9 cellular contexts compared by ENCODE assay signal in the genomic region with DNA sequence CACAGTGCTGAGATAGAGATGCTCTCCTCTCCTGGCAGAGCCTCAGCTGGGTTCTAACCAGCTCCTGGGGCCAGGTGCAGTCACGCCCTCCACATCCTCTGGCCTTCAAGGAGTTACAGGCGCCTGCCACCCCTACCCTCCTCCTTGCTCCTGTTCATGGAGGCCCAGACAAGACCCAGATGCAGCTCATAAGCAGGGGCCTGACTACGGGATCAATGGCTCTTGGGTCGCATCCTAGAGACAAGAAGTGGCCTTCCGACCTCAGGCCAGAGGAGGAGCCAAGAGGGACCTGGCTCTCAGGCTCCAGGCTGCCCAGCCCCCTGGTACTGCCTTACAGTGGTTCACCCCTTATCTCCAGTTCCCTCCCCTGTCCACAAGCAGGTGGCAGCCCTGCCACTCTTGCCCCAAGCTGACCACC. TPM values are rescaled to one million over a fixed set of nuclear protein-coding genes. Genes with fewer than 3 reads are reported as not detected.
A peak's percentile ranks its signal among the peaks of the same experiment; 100 is the strongest.
DNase-seq lines count a peak whose midpoint lies in the region; ATAC-seq, FAIRE-seq and TF ChIP-seq lines count a peak whose summit lies in the region.
"Had no signal": no experiment of that assay in that cellular context is flagged by ENCODE, and none has a peak within 500 bp of the region (broad histone marks: within the 10 kb centered on the region; RNA-seq: fewer than 3 reads in every experiment).

No MANE protein-coding gene starts in this region.

- no peaks in the 10 kb centered on the region for H3K9me3 ChIP-seq in right lobe of liver
- no peaks in the 10 kb centered on the region for H3K9me3 ChIP-seq in transverse colon

- H3K4me1 Mint-ChIP-seq in activated CD4-positive, alpha-beta memory T cell treated with anti-CD3 and anti-CD28 coated beads, Interleukin-2, amount 10 ng/mL, durations not matched to agents 7 days and 5 days = peaks cover 53% of the 10 kb centered on the region

- intact Hi-C loops in right lobe of liver (cut with DNase I) (loop anchor here in 1 of 2 donors (10.0 kb wide), 1 partner anchor 425 kb away; no protein-coding TSS in a partner anchor), transverse colon (cut with DNase I; ENCODE audit: low total_unique reads) (no loop called here)

- H3K27me3 Mint-ChIP-seq in activated CD4-positive, alpha-beta memory T cell treated with anti-CD3 and anti-CD28 coated beads, Interleukin-2, amount 10 ng/mL, durations not matched to agents 7 days and 5 days = no peaks in the 10 kb centered on the region

- no peaks in the 10 kb centered on the region for H3K27me3 ChIP-seq in right lobe of liver
- no peaks in the 10 kb centered on the region for H3K27me3 ChIP-seq in transverse colon
- no peaks in the 10 kb centered on the region for H3K27me3 ChIP-seq in brain microvascular endothelial cell (replicated peaks)

- TF ChIP-seq CTCF in right lobe of liver (IDR thresholded peaks at IDR 0.05) (no peak), transverse colon (IDR thresholded peaks at IDR 0.05) (no peak), brain microvascular endothelial cell (IDR thresholded peaks at IDR 0.05; ENCODE audit: low read depth, low read length, missing control alignments) (no peak)

- no CpG with 5 or more reads among the region's 5 CpGs for WGBS in right lobe of liver (ENCODE audit: insufficient coverage, low coverage, low lambda C conversion rate, missing lambda C conversion rate)
- 77% methylated on average over 5 of the region's 5 CpGs; no CpG with 5 or more reads in 1 of the 2 donors for WGBS in transverse colon (ENCODE audit: low coverage in 1 of 2), 2 donors

- peak overlapping the region; percentile 100 for H3K4me3 Mint-ChIP-seq in activated CD4-positive, alpha-beta memory T cell treated with anti-CD3 and anti-CD28 coated beads, Interleukin-2, amount 10 ng/mL, durations not matched to agents 7 days and 5 days

- H3K36me3 Mint-ChIP-seq in activated CD4-positive, alpha-beta memory T cell treated with anti-CD3 and anti-CD28 coated beads, Interleukin-2, amount 10 ng/mL, durations not matched to agents 7 days and 5 days (ENCODE audit: low read depth) = peaks cover 33% of the 10 kb centered on the region

- FAIRE-seq in HTR-8/SVneo (lab: Jason Lieb, UNC) = no peak

- H3K4me3 ChIP-seq in right lobe of liver = peak overlapping the region; percentile 25 to 47 (median 31)
- H3K4me3 ChIP-seq in transverse colon = peak overlapping the region in 3 of 4 donors; percentile 18 to 46 (median 26)
- H3K4me3 ChIP-seq in brain microvascular endothelial cell (ENCODE audit: low read depth, low read length) = no peak overlapping the region

- H3K36me3 ChIP-seq in right lobe of liver = no peaks in the 10 kb centered on the region
- peaks cover 0 to under 1% (median 0%) of the 10 kb centered on the region in 4 donors for H3K36me3 ChIP-seq in transverse colon
- no peaks in the 10 kb centered on the region for H3K36me3 ChIP-seq in brain microvascular endothelial cell (replicated peaks)

- CTCF ChIA-PET in activated CD4-positive, alpha-beta memory T cell treated with anti-CD3 and anti-CD28 coated beads, Interleukin-2, amount 10 ng/mL, durations not matched to agents 7 days and 5 days (lab: Charles Lee) = interaction anchor here (0.7 to 1.5 kb wide), 7 partner anchors 14 to 274 kb away, joined by 3 to 5 read pairs (median 3); partner anchors contain the start of genes ACBD4 and HEXIM1

- in situ Hi-C loops in transverse colon (cut with MboI; ENCODE audit: low pct_ligation_motif_present in 1 of 4, low pct_unique_long_range_greater_than_20kb in 1 of 4, low sequenced_read_pairs in 3 of 4) = no loop called here
- in situ Hi-C loops in brain microvascular endothelial cell (cut with HindIII; ENCODE audit: low pct_ligation_motif_present, low sequenced_read_pairs) = no loop called here

- H3K4me1 ChIP-seq in right lobe of liver (no peaks in the 10 kb centered on the region), transverse colon (peaks cover 65 to 100% (median 90%) of the 10 kb centered on the region in 4 donors)

- no peaks in the 10 kb centered on the region for H3K9me3 Mint-ChIP-seq in activated CD4-positive, alpha-beta memory T cell treated with anti-CD3 and anti-CD28 coated beads, Interleukin-2, amount 10 ng/mL, durations not matched to agents 7 days and 5 days

- peak overlapping the region; percentile 98 for H3K27ac Mint-ChIP-seq in activated CD4-positive, alpha-beta memory T cell treated with anti-CD3 and anti-CD28 coated beads, Interleukin-2, amount 10 ng/mL, durations not matched to agents 7 days and 5 days

- POLR2A ChIA-PET in activated CD4-positive, alpha-beta memory T cell treated with anti-CD3 and anti-CD28 coated beads, Interleukin-2, amount 10 ng/mL, durations not matched to agents 7 days and 5 days (lab: Charles Lee) = interaction anchor here (0.6 to 2.9 kb wide), 11 partner anchors 12 to 719 kb away, joined by 3 to 17 read pairs (median 4); partner anchors contain the start of genes HEXIM1 and MAP3K14

- peak overlapping the region; percentile 50 to 72 (median 53) for H3K27ac ChIP-seq in right lobe of liver
- H3K27ac ChIP-seq in transverse colon = peak overlapping the region; percentile 83 to 89 (median 88)
- H3K27ac ChIP-seq in brain microvascular endothelial cell = no peak overlapping the region

- DNase-seq in activated naive CD4-positive, alpha-beta T cell treated with Interleukin-2 at 50 U/mL for 16 hours = peak; percentile 14
- no peak for DNase-seq in activated naive CD4-positive, alpha-beta T cell (lab: John Stamatoyannopoulos, UW)
- DNase-seq in activated CD4-positive, alpha-beta memory T cell treated with anti-CD3 and anti-CD28 coated beads, Interleukin-2, amount 10 ng/mL, durations not matched to agents 7 days and 5 days = no peak
- DNase-seq in right lobe of liver (peak in 1 of 3 donors; percentile 57), transverse colon (no peak), HTR-8/SVneo (ENCODE audit: insufficient read length, low spot score) (no peak), AML-193 (lab: John Stamatoyannopoulos, UW) (no peak), brain microvascular endothelial cell (no peak)
- DNase-seq: NCI-H1694 had no signal

- TF ChIP-seq POLR2A in right lobe of liver (IDR thresholded peaks at IDR 0.05) = no peak
- TF ChIP-seq POLR2A in transverse colon (IDR thresholded peaks at IDR 0.05) = no peak

- ATAC-seq in right lobe of liver = no peak

- TF ChIP-seq EP300 in transverse colon (IDR thresholded peaks at IDR 0.05; ENCODE audit: low read depth) = no peak

RNA-seq across cellular contexts. Expression of gene ARHGAP27, which starts 23.0 kb away (rescaled TPM):
- 10 to 100 TPM; 81.4 to 84.4 TPM for total RNA-seq in activated CD4-positive, alpha-beta memory T cell treated with anti-CD3 and anti-CD28 coated beads, Interleukin-2, amount 10 ng/mL, durations not matched to agents 7 days and 5 days
- total RNA-seq in right lobe of liver (1 to 10 TPM; 4.9 to 9.3 (median 6.8) TPM), transverse colon (100 to 1,000 TPM; 194 to 489 (median 294) TPM)

Comparison
In these comparisons a context has a peak if more than half of its experiments do, and no peak if none do; other contexts are left out.
1. RNA of gene ARHGAP27, which starts 23.0 kb away (total RNA-seq): 194 to 489 TPM in transverse colon and 81.4 to 84.4 TPM in activated CD4-positive, alpha-beta memory T cell treated with anti-CD3 and anti-CD28 coated beads, Interleukin-2, amount 10 ng/mL, durations not matched to agents 7 days and 5 days; 4.9 to 9.3 TPM in right lobe of liver; every median in the first group is over 4 times any median in the second.